ENCODE assay signal across 16 cellular contexts in the genomic region with DNA sequence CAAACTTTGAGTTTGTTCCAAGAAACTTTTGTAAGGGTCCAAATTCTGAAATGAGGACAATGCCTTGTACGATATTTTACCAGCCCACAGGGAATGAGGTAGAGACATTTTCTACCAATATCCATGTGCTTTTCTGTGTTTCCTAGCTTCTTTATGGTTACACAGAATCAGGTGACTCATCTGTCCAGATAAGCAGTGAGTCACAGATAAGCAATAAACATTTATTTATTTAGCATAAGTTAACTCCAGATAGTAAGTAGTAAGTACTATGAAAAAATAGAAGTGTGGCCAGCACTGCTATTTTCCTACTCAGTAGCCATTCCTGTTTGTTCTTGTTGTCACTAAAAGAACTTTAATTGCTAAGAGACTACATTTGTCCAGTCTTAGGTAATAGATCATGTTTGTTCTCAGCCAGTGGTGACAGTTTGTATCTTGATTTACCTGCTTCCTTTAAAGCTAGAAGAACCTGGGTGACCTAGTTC. TPM values are rescaled to one million over a fixed set of nuclear protein-coding genes. Genes with fewer than 3 reads are reported as not detected.
DNase-seq lines count a peak whose midpoint lies in the region; ATAC-seq, FAIRE-seq and TF ChIP-seq lines count a peak whose summit lies in the region.
"Had no signal": no experiment of that assay in that cellular context is flagged by ENCODE, and none has a peak within 500 bp of the region (broad histone marks: within the 10 kb centered on the region; RNA-seq: fewer than 3 reads in every experiment).

No MANE protein-coding gene starts in this region.

- peak in 1 of 2 experiments; percentile 44; a peak in 1 of 4 replicates for TF ChIP-seq EP300 in HepG2 (IDR thresholded peaks at IDR 0.05; ENCODE audit: low read depth in 2 of 2, low read length in 2 of 2)
- no peak for TF ChIP-seq EP300 in HepG2 (CRISPR knock-in tag; IDR thresholded peaks at IDR 0.05; ENCODE audit: borderline replicate concordance)

- H2AFZ ChIP-seq in HepG2 (ENCODE audit: low read length) = no peak overlapping the region
- H2AFZ ChIP-seq: parathyroid adenoma had no signal

- POLR2A ChIA-PET in CD8-positive, alpha-beta memory T cell (lab: Charles Lee) = interaction anchor here (1.5 kb wide), 1 partner anchor 64 kb away, joined by 4 read pairs; no protein-coding TSS in a partner anchor
- POLR2A ChIA-PET in HepG2 (lab: Yijun Ruan, JAX) = interaction anchor here (1.0 to 2.6 kb wide), 4 partner anchors 8 to 69 kb away, joined by 3 to 16 read pairs (median 4); a partner anchor contains a TSS

- no peaks in the 10 kb centered on the region for H3K9me3 Mint-ChIP-seq in CD8-positive, alpha-beta memory T cell
- no peaks in the 10 kb centered on the region for H3K9me3 Mint-ChIP-seq in immature natural killer cell
- H3K9me3 Mint-ChIP-seq: mesothelial cell of epicardium had no signal

- H3K4me1 ChIP-seq in CD8-positive, alpha-beta memory T cell (ENCODE audit: insufficient read depth, low read length) = peaks cover 49% of the 10 kb centered on the region
- H3K4me1 ChIP-seq in HepG2 (ENCODE audit: insufficient read depth, low read length) = peaks cover 92% of the 10 kb centered on the region
- H3K4me1 ChIP-seq: parathyroid adenoma had no signal

- 0 out of 2 replicates have a peak, but pooled peaks cover 4% of the 10 kb centered on the region for H4K20me1 ChIP-seq in HepG2 (ENCODE audit: insufficient read depth, low read length)

- H3K4me3 ChIP-seq in CD8-positive, alpha-beta memory T cell (ENCODE audit: low read length) = no peak overlapping the region
- no peak overlapping the region for H3K4me3 ChIP-seq in HepG2 (replicated peaks in 1 of 3; ENCODE audit: insufficient read depth in 1 of 3, low read depth in 2 of 3, low read length in 3 of 3)

- no peaks in the 10 kb centered on the region for H3K27me3 ChIP-seq in CD8-positive, alpha-beta memory T cell (ENCODE audit: insufficient read depth, low read length, poor library complexity, severe bottlenecking)
- H3K27me3 ChIP-seq in HepG2 (ENCODE audit: control insufficient read depth in 1 of 2, insufficient read depth in 2 of 2, low read length in 2 of 2) = no peaks in the 10 kb centered on the region

- WGBS in HepG2 (ENCODE audit: low lambda C conversion rate) = 14% methylated on average over 1 of the region's 1 CpG

- H3K4me1 Mint-ChIP-seq in CD8-positive, alpha-beta memory T cell = peaks cover 54 to 84% (median 76%) of the 10 kb centered on the region in 3 donors
- H3K4me1 Mint-ChIP-seq in immature natural killer cell = peaks cover 55 to 70% of the 10 kb centered on the region in 2 donors

- no peak for TF ChIP-seq RAD21 in HepG2 (CRISPR knock-in tag; IDR thresholded peaks at IDR 0.05)

- BruUV-seq in HepG2 (replicated peaks; lab: Mats Ljungman, UMichigan) = no TSS peak

- H3K27ac ChIP-seq in CD8-positive, alpha-beta memory T cell (ENCODE audit: low read depth, low read length) = peak overlapping the region; percentile 17
- H3K27ac ChIP-seq in HepG2 (ENCODE audit: extremely low read length, insufficient read depth, low read length) (peak overlapping the region; percentile 43), caudate nucleus (ENCODE audit: low read depth, low read length) (no peak overlapping the region)
- H3K27ac ChIP-seq: parathyroid adenoma, WERI-Rb-1 had no signal

- CTCF ChIA-PET in CD8-positive, alpha-beta memory T cell (lab: Charles Lee) = no interaction called here
- CTCF ChIA-PET in HepG2 (lab: Yijun Ruan, JAX; ENCODE audit: low intra/inter-chr PET ratio, low total read pairs) = no interaction called here

- no peak for TF ChIP-seq POLR2A in HepG2 (IDR thresholded peaks at IDR 0.05; ENCODE audit: insufficient read depth in 1 of 2, low read depth in 2 of 2, low read length in 2 of 2)

- peak; percentile 39 for FAIRE-seq in HepG2 (lab: Jason Lieb, UNC)

- ATAC-seq in HepG2 = peak; percentile 63
- ATAC-seq: Right ventricle myocardium inferior; stimulated activated naive CD8-positive, alpha-beta T cell treated with anti-CD3 and anti-CD28 coated beads, Interleukin-15, Interleukin-2, amounts not matched to agents 100 U/mL and 50 U/mL, for 24 hours had no signal

- no peak overlapping the region for H3K9ac ChIP-seq in HepG2 (ENCODE audit: insufficient read depth, low read depth, low read length)
- H3K9ac ChIP-seq: parathyroid adenoma had no signal

- no peak for DNase-seq in CD8-positive, alpha-beta memory T cell
- peak; percentile 24 for DNase-seq in HuH-7.5 (ENCODE audit: low spot score)
- peak; percentile 84 for DNase-seq in amniotic epithelial cell (ENCODE audit: low read depth)
- peak; percentile 62 for DNase-seq in HepG2 (ENCODE audit: low spot score)
- no peak for DNase-seq in caudate nucleus (lab: John Stamatoyannopoulos, UW)
- DNase-seq in immature natural killer cell = no peak
- DNase-seq in activated CD8-positive, alpha-beta memory T cell treated with anti-CD3 and anti-CD28 coated beads for 24 hours = no peak
- DNase-seq in cardiac septum (ENCODE audit: low spot score) = no peak
- DNase-seq: MM.1S; stimulated activated CD4-positive, alpha-beta T cell treated with anti-CD3 and anti-CD28 coated beads, Interleukin-1b, Interleukin-23, amount 100 ng/mL, for 48 hours; stimulated activated naive CD8-positive, alpha-beta T cell treated with anti-CD3 and anti-CD28 coated beads, Interleukin-15, Interleukin-2, amounts not matched to agents 100 U/mL and 50 U/mL, for 24 hours; WERI-Rb-1 had no signal

- in situ Hi-C loops in HepG2 (cut with HindIII; ENCODE audit: extremely low pct_ligation_motif_present, low pct_unique_long_range_greater_than_20kb) = no loop called here

- intact Hi-C loops in HepG2 (cut with micrococcal nuclease; ENCODE audit: unreplicated experiment) = no loop called here
- intact Hi-C loops in cardiac septum (cut with DNase I) = loop anchor here (5.0 kb wide), 1 partner anchor 280 kb away; a partner anchor contains a TSS

- H3K36me3 Mint-ChIP-seq in CD8-positive, alpha-beta memory T cell = peaks cover 0 to 2% (median 0%) of the 10 kb centered on the region in 3 donors
- no peaks in the 10 kb centered on the region for H3K36me3 Mint-ChIP-seq in immature natural killer cell
- H3K36me3 Mint-ChIP-seq: mesothelial cell of epicardium had no signal

- H3K27ac Mint-ChIP-seq in CD8-positive, alpha-beta memory T cell = peak overlapping the region in 1 of 8 donors; percentile 32
- H3K27ac Mint-ChIP-seq in immature natural killer cell = peak overlapping the region in 1 of 6 donors; percentile 30
- H3K27ac Mint-ChIP-seq: B cell, mesothelial cell of epicardium had no signal

- peaks cover 90% of the 10 kb centered on the region for H3K79me2 ChIP-seq in HepG2 (ENCODE audit: insufficient read depth, low read length)

- no peaks in the 10 kb centered on the region for H3K9me3 ChIP-seq in CD8-positive, alpha-beta memory T cell (ENCODE audit: low read length)
- no peaks in the 10 kb centered on the region for H3K9me3 ChIP-seq in HepG2 (ENCODE audit: low read length)

- no peak for TF ChIP-seq CTCF in HepG2 (CRISPR knock-in tag; IDR thresholded peaks at IDR 0.05)

- H3K27me3 Mint-ChIP-seq in CD8-positive, alpha-beta memory T cell = no peaks in the 10 kb centered on the region
- H3K27me3 Mint-ChIP-seq in immature natural killer cell (ENCODE audit: low read depth in 3 of 3) = no peaks in the 10 kb centered on the region
- H3K27me3 Mint-ChIP-seq: B cell had no signal

- peak overlapping the region; percentile 37 for H3K4me2 ChIP-seq in HepG2 (ENCODE audit: low read depth, low read length)

- H3K4me3 Mint-ChIP-seq in CD8-positive, alpha-beta memory T cell = peak overlapping the region in 2 of 7 donors; percentile 16 to 39
- H3K4me3 Mint-ChIP-seq in immature natural killer cell = no peak overlapping the region
- H3K4me3 Mint-ChIP-seq: B cell, mesothelial cell of epicardium had no signal

- no peaks in the 10 kb centered on the region for H3K36me3 ChIP-seq in CD8-positive, alpha-beta memory T cell (ENCODE audit: insufficient read depth, low read length)
- H3K36me3 ChIP-seq in HepG2 (replicated peaks in 1 of 2; ENCODE audit: control insufficient read depth in 1 of 2, insufficient read depth in 2 of 2, low read length in 2 of 2) = no peaks in the 10 kb centered on the region
- H3K36me3 ChIP-seq: WERI-Rb-1 had no signal

RNA-seq across cellular contexts. Expression of a gene that starts 7.4 kb away (rescaled TPM):
- total RNA-seq in CD8-positive, alpha-beta memory T cell = 10 to 100 TPM; 29.7 to 32.9 TPM
- 20.9 TPM for polyA plus RNA-seq in CD8-positive, alpha-beta memory T cell
- total RNA-seq in HepG2 (2016; rRNA removed; fragmentation: Illumina TruSeq; extraction: Trizol) (15.9 and 19.6 TPM in 2 replicates), cardiac septum (63.4 TPM)
- 65.4 and 76.1 TPM in 2 replicates for total RNA-seq in HepG2 (2016; cell fraction: cytosol; rRNA removed; fragmentation: Illumina TruSeq; extraction: Trizol; ENCODE audit: low read depth)
- total RNA-seq in HepG2 (2016; cell fraction: insoluble cytoplasmic fraction; rRNA removed; fragmentation: Illumina TruSeq; extraction: Trizol) = 14.5 and 14.6 TPM in 2 replicates
- total RNA-seq in HepG2 (2016; cell fraction: membrane; rRNA removed; fragmentation: Illumina TruSeq; extraction: Trizol) = 51.6 and 53.5 TPM in 2 replicates
- total RNA-seq in HepG2 (2016; cell fraction: nucleus; rRNA removed; fragmentation: Illumina TruSeq; extraction: Trizol) = 25.2 and 33.9 TPM in 2 replicates
- polyA plus RNA-seq in HepG2 (2011; rRNA removed) (13.8 and 15.5 TPM in 2 replicates), immature natural killer cell (10 to 100 TPM; 10.1 to 35.3 (median 13.9) TPM)
- polyA plus RNA-seq in HepG2 (2011; cell fraction: cytosol; rRNA removed) = 7.7 and 8.8 TPM in 2 replicates
- polyA plus RNA-seq in HepG2 (2011; cell fraction: nucleus; rRNA removed) = 33.4 and 42.0 TPM in 2 replicates
- 13.2 and 14.7 TPM in 2 replicates for polyA plus RNA-seq in HepG2 (2012)
- polyA plus RNA-seq in HepG2 (2016; cell fraction: cytosol; fragmentation: Illumina TruSeq; extraction: Trizol; ENCODE audit: low read depth) = 1.8 TPM in 2 replicates
- 10.9 and 12.7 TPM in 2 replicates for polyA plus RNA-seq in HepG2 (2016; cell fraction: insoluble cytoplasmic fraction; fragmentation: Illumina TruSeq; extraction: Trizol; ENCODE audit: low read depth)
- 1.7 and 2.9 TPM in 2 replicates for polyA plus RNA-seq in HepG2 (2016; cell fraction: membrane; fragmentation: Illumina TruSeq; extraction: Trizol; ENCODE audit: low read depth)
- polyA plus RNA-seq in HepG2 (2016; cell fraction: nucleus; fragmentation: Illumina TruSeq; extraction: Trizol; ENCODE audit: insufficient read depth, low read depth) = 16.5 and 19.7 TPM in 2 replicates
- 65.4 and 78.4 TPM in 2 replicates for polyA minus RNA-seq in HepG2 (2011; rRNA and poly(A)+ RNA removed; ENCODE audit: low replicate concordance)
- polyA minus RNA-seq in HepG2 (2011; cell fraction: cytosol; rRNA and poly(A)+ RNA removed) = 32.3 and 37.4 TPM in 2 replicates
- 92.7 and 94.2 TPM in 2 replicates for polyA minus RNA-seq in HepG2 (2011; cell fraction: nucleus; rRNA and poly(A)+ RNA removed)

RNA-seq across cellular contexts. Expression of a gene that starts 50.0 kb away (rescaled TPM):
- not detected for total RNA-seq in CD8-positive, alpha-beta memory T cell
- not detected for polyA plus RNA-seq in CD8-positive, alpha-beta memory T cell
- total RNA-seq in HepG2 (2016; rRNA removed; fragmentation: Illumina TruSeq; extraction: Trizol) (not detected in 2 replicates), cardiac septum (0.78 TPM)
- 0.44 TPM in 1 of 2 replicates, not detected in the other for total RNA-seq in HepG2 (2016; cell fraction: cytosol; rRNA removed; fragmentation: Illumina TruSeq; extraction: Trizol; ENCODE audit: low read depth)
- not detected in 2 replicates for total RNA-seq in HepG2 (2016; cell fraction: insoluble cytoplasmic fraction; rRNA removed; fragmentation: Illumina TruSeq; extraction: Trizol)
- total RNA-seq in HepG2 (2016; cell fraction: membrane; rRNA removed; fragmentation: Illumina TruSeq; extraction: Trizol) = 0.40 TPM in 1 of 2 replicates, not detected in the other
- not detected in 2 replicates for total RNA-seq in HepG2 (2016; cell fraction: nucleus; rRNA removed; fragmentation: Illumina TruSeq; extraction: Trizol)
- polyA plus RNA-seq in HepG2 (2011; rRNA removed) (0.25 and 0.63 TPM in 2 replicates), immature natural killer cell (under 1 TPM in 1 of 3 donors, not detected in 2; 0.18 TPM)
- polyA plus RNA-seq in HepG2 (2011; cell fraction: cytosol; rRNA removed) = 0.12 and 0.15 TPM in 2 replicates
- not detected in 2 replicates for polyA plus RNA-seq in HepG2 (2011; cell fraction: nucleus; rRNA removed)
- 0.19 TPM in 1 of 2 replicates, not detected in the other for polyA plus RNA-seq in HepG2 (2012)
- 0.60 and 0.75 TPM in 2 replicates for polyA plus RNA-seq in HepG2 (2016; cell fraction: cytosol; fragmentation: Illumina TruSeq; extraction: Trizol; ENCODE audit: low read depth)
- polyA plus RNA-seq in HepG2 (2016; cell fraction: insoluble cytoplasmic fraction; fragmentation: Illumina TruSeq; extraction: Trizol; ENCODE audit: low read depth) = not detected in 2 replicates
- polyA plus RNA-seq in HepG2 (2016; cell fraction: membrane; fragmentation: Illumina TruSeq; extraction: Trizol; ENCODE audit: low read depth) = 0.40 and 0.87 TPM in 2 replicates
- polyA plus RNA-seq in HepG2 (2016; cell fraction: nucleus; fragmentation: Illumina TruSeq; extraction: Trizol; ENCODE audit: insufficient read depth, low read depth) = not detected in 2 replicates
- polyA minus RNA-seq in HepG2 (2011; rRNA and poly(A)+ RNA removed; ENCODE audit: low replicate concordance) = 1.2 TPM in 1 of 2 replicates, not detected in the other
- not detected in 2 replicates for polyA minus RNA-seq in HepG2 (2011; cell fraction: cytosol; rRNA and poly(A)+ RNA removed)
- not detected in 2 replicates for polyA minus RNA-seq in HepG2 (2011; cell fraction: nucleus; rRNA and poly(A)+ RNA removed)
- total RNA-seq: B cell had no signal

Comparison
In these comparisons a context has a peak if more than half of its experiments do, and no peak if none do; other contexts are left out.
1. DNase-seq: peak in HuH-7.5 (single experiment), amniotic epithelial cell (single experiment) and HepG2 (single experiment); none in CD8-positive, alpha-beta memory T cell (0 of 5), caudate nucleus (0 of 61), immature natural killer cell (0 of 3), activated CD8-positive, alpha-beta memory T cell treated with anti-CD3 and anti-CD28 coated beads for 24 hours (single experiment) and cardiac septum (single experiment).